Comparison of ENCODE assay signal across 1 cellular context in the genomic region with DNA sequence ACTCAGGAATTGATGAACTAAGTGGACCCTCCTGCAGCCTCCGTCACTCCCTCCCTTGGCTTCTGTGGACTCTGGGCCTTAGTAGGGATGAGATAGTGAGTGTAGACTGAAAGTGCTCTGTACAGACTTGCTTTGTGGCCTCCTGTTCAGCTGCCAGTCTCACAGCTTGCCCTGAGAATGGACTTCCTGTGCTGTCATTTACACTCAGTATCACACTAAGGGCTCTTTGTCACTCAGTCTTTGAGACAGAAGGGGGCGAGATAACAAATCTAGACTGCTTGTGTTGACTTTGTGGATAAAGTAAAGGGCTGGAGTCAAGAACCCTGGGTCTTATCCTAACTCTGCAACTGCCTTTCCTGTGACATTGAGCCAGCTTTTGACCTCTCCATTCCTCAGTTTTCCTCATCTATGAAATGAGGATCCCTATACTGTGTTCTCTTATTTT.
TF ChIP-seq lines count a peak whose summit lies in the region.

No MANE protein-coding gene starts in this region.

TF ChIP-seq in HepG2, 621 proteins besides CTCF, POLR2A, EP300 and RAD21 (continued from another document and continues in another):
- TF ChIP-seq ATF2 (CRISPR knock-in tag; IDR thresholded peaks at IDR 0.05) (no peak), ZNF350 (CRISPR knock-in tag; IDR thresholded peaks at IDR 0.05; ENCODE audit: borderline replicate concordance, low read depth) (no peak), GLI4 (CRISPR knock-in tag; IDR thresholded peaks at IDR 0.05; ENCODE audit: borderline replicate concordance) (no peak), RARA (CRISPR knock-in tag; IDR thresholded peaks at IDR 0.05) (peak; percentile 38; the same call in 1 of the 2 replicates), ZNF747 (CRISPR knock-in tag; IDR thresholded peaks at IDR 0.05; ENCODE audit: borderline replicate concordance) (no peak), THYN1 (CRISPR knock-in tag; IDR thresholded peaks at IDR 0.05; ENCODE audit: borderline replicate concordance, low read depth) (no peak), POGZ (CRISPR knock-in tag; IDR thresholded peaks at IDR 0.05) (peak; percentile 34; the same call in 1 of the 2 replicates), CBX5 (CRISPR knock-in tag; IDR thresholded peaks at IDR 0.05; ENCODE audit: borderline replicate concordance) (0 out of 2 replicates have a peak, but pooled peaks have one; percentile 19), ZNF790 (CRISPR knock-in tag; IDR thresholded peaks at IDR 0.05; ENCODE audit: borderline replicate concordance) (no peak), BHLHE40 (IDR thresholded peaks at IDR 0.05; ENCODE audit: low read length) (no peak), ZKSCAN1 (IDR thresholded peaks at IDR 0.05; ENCODE audit: low read length) (peak; percentile 93), SRSF9 (IDR thresholded peaks at IDR 0.05; ENCODE audit: borderline replicate concordance, insufficient read depth, low read depth, low read length, poor library complexity, severe bottlenecking) (no peak), ZNF775 (CRISPR knock-in tag; IDR thresholded peaks at IDR 0.05; ENCODE audit: borderline replicate concordance) (no peak), ZNF430 (CRISPR knock-in tag; IDR thresholded peaks at IDR 0.05) (no peak), HOXA3 (CRISPR knock-in tag; IDR thresholded peaks at IDR 0.05) (peak; percentile 52; the same call in 1 of the 2 replicates), MED8 (CRISPR knock-in tag; IDR thresholded peaks at IDR 0.05; ENCODE audit: insufficient replicate concordance) (no peak), ZNF329 (CRISPR knock-in tag; IDR thresholded peaks at IDR 0.05; ENCODE audit: low read depth) (no peak), ZSCAN12 (CRISPR knock-in tag; IDR thresholded peaks at IDR 0.05) (no peak), ZC3H4 (CRISPR knock-in tag; IDR thresholded peaks at IDR 0.05; ENCODE audit: borderline replicate concordance) (no peak), NFE2 (CRISPR knock-in tag; IDR thresholded peaks at IDR 0.05) (no peak), ZBTB33 (CRISPR knock-in tag; IDR thresholded peaks at IDR 0.05) (no peak), POGK (CRISPR knock-in tag; conservative IDR thresholded peaks at IDR 0.05) (no peak), FIP1L1 (IDR thresholded peaks at IDR 0.05; ENCODE audit: borderline replicate concordance, insufficient read depth, low read depth, low read length) (no peak), NR2F6 (IDR thresholded peaks at IDR 0.05) (no peak), NR2F6 (CRISPR knock-in tag; IDR thresholded peaks at IDR 0.05) (0 out of 2 replicates have a peak, but pooled peaks have one; percentile 21), YEATS2 (CRISPR knock-in tag; IDR thresholded peaks at IDR 0.05; ENCODE audit: borderline replicate concordance) (no peak), IRF9 (CRISPR knock-in tag; IDR thresholded peaks at IDR 0.05; ENCODE audit: borderline replicate concordance) (no peak), USF2 (IDR thresholded peaks at IDR 0.05; ENCODE audit: low read depth, low read length) (no peak), USF2 (CRISPR knock-in tag; IDR thresholded peaks at IDR 0.05; ENCODE audit: borderline replicate concordance) (no peak), SALL1 (CRISPR knock-in tag; IDR thresholded peaks at IDR 0.05) (peak; percentile 59), PLRG1 (conservative IDR thresholded peaks at IDR 0.05) (no peak), ZNF570 (CRISPR knock-in tag; IDR thresholded peaks at IDR 0.05; ENCODE audit: borderline replicate concordance) (no peak), ATF3 (CRISPR knock-in tag; IDR thresholded peaks at IDR 0.05) (no peak), TBX3 (IDR thresholded peaks at IDR 0.05; ENCODE audit: borderline replicate concordance) (no peak), NONO (IDR thresholded peaks at IDR 0.05) (no peak), NONO (CRISPR knock-in tag; conservative IDR thresholded peaks at IDR 0.05) (no peak), RFX3 (CRISPR knock-in tag; IDR thresholded peaks at IDR 0.05) (no peak)
- TF ChIP-seq, protein P1, sequence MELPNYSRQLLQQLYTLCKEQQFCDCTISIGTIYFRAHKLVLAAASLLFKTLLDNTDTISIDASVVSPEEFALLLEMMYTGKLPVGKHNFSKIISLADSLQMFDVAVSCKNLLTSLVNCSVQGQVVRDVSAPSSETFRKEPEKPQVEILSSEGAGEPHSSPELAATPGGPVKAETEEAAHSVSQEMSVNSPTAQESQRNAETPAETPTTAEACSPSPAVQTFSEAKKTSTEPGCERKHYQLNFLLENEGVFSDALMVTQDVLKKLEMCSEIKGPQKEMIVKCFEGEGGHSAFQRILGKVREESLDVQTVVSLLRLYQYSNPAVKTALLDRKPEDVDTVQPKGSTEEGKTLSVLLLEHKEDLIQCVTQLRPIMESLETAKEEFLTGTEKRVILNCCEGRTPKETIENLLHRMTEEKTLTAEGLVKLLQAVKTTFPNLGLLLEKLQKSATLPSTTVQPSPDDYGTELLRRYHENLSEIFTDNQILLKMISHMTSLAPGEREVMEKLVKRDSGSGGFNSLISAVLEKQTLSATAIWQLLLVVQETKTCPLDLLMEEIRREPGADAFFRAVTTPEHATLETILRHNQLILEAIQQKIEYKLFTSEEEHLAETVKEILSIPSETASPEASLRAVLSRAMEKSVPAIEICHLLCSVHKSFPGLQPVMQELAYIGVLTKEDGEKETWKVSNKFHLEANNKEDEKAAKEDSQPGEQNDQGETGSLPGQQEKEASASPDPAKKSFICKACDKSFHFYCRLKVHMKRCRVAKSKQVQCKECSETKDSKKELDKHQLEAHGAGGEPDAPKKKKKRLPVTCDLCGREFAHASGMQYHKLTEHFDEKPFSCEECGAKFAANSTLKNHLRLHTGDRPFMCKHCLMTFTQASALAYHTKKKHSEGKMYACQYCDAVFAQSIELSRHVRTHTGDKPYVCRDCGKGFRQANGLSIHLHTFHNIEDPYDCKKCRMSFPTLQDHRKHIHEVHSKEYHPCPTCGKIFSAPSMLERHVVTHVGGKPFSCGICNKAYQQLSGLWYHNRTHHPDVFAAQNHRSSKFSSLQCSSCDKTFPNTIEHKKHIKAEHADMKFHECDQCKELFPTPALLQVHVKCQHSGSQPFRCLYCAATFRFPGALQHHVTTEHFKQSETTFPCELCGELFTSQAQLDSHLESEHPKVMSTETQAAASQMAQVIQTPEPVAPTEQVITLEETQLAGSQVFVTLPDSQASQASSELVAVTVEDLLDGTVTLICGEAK (IDR thresholded peaks at IDR 0.05) = no peak
- TF ChIP-seq, protein P1 (CRISPR knock-in tag; IDR thresholded peaks at IDR 0.05) = no peak
- TF ChIP-seq, protein P2, sequence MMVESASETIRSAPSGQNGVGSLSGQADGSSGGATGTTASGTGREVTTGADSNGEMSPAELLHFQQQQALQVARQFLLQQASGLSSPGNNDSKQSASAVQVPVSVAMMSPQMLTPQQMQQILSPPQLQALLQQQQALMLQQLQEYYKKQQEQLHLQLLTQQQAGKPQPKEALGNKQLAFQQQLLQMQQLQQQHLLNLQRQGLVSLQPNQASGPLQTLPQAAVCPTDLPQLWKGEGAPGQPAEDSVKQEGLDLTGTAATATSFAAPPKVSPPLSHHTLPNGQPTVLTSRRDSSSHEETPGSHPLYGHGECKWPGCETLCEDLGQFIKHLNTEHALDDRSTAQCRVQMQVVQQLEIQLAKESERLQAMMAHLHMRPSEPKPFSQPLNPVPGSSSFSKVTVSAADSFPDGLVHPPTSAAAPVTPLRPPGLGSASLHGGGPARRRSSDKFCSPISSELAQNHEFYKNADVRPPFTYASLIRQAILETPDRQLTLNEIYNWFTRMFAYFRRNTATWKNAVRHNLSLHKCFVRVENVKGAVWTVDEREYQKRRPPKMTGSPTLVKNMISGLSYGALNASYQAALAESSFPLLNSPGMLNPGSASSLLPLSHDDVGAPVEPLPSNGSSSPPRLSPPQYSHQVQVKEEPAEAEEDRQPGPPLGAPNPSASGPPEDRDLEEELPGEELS (CRISPR knock-in tag; IDR thresholded peaks at IDR 0.05) = peak; percentile 69
- TF ChIP-seq, protein P3, sequence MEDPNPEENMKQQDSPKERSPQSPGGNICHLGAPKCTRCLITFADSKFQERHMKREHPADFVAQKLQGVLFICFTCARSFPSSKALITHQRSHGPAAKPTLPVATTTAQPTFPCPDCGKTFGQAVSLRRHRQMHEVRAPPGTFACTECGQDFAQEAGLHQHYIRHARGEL (CRISPR knock-in tag; IDR thresholded peaks at IDR 0.05) = no peak
